ENCODE assay signal across 27 cellular contexts in genomic region chr7:42083284-42083683, GRCh38.
"Had no signal": no experiment of that assay in that cellular context is flagged by ENCODE, and none has a peak within 500 bp of the region (broad histone marks: within the 10 kb centered on the region; RNA-seq: fewer than 3 reads in every experiment).

No MANE protein-coding gene starts in this region.

- H3K36me3 Mint-ChIP-seq: naive B cell had no signal

- H3K27ac Mint-ChIP-seq: dendritic cell treated with granulocyte-macrophage colony-stimulating factor and Interleukin-4, amounts not matched to agents 40 ng/mL and 50 ng/mL, for 4 days; immature natural killer cell; naive B cell had no signal

- H3K9me3 ChIP-seq: colonic mucosa, gastrocnemius medialis, heart right ventricle, left lung, lower lobe of right lung, mucosa of descending colon had no signal

- H2AFZ ChIP-seq: hepatocyte had no signal

- H3K4me3 ChIP-seq: colonic mucosa, dorsolateral prefrontal cortex, gastrocnemius medialis, heart right ventricle, hepatocyte, left lung, lower lobe of right lung, mucosa of descending colon had no signal

- H3K4me3 Mint-ChIP-seq: dendritic cell treated with granulocyte-macrophage colony-stimulating factor and Interleukin-4, amounts not matched to agents 40 ng/mL and 50 ng/mL, for 4 days; immature natural killer cell; mesothelial cell of epicardium; naive B cell had no signal

- H3K4me2 ChIP-seq: hepatocyte had no signal

- H3K4me1 ChIP-seq: colonic mucosa, heart right ventricle had no signal

- H3K9me3 Mint-ChIP-seq: dendritic cell treated with granulocyte-macrophage colony-stimulating factor and Interleukin-4, amounts not matched to agents 40 ng/mL and 50 ng/mL, for 4 days; mesothelial cell of epicardium had no signal

- H3K36me3 ChIP-seq: colonic mucosa, gastrocnemius medialis, heart right ventricle, left lung, lower lobe of right lung had no signal

- DNase-seq: cerebellar nuclear complex; colonic mucosa; dorsolateral prefrontal cortex; effector CD4-positive, alpha-beta T cell; effector memory CD4-positive, alpha-beta T cell; erythroblast; foreskin fibroblast; foreskin melanocyte; gastrocnemius medialis; glutamatergic neuron; head of caudate nucleus; heart right ventricle; hypothalamus; immature natural killer cell; islet precursor cell; left cardiac atrium; left lung; left ventricle myocardium superior; lower lobe of right lung; mesenchymal stem cell; mucosa of descending colon; naive B cell had no signal

- H3K27me3 Mint-ChIP-seq: dendritic cell treated with granulocyte-macrophage colony-stimulating factor and Interleukin-4, amounts not matched to agents 40 ng/mL and 50 ng/mL, for 4 days had no signal

- H3K27me3 ChIP-seq: colonic mucosa, gastrocnemius medialis, heart right ventricle, hepatocyte, left lung had no signal

- H3K27ac ChIP-seq: colonic mucosa, dorsolateral prefrontal cortex, epithelial cell of prostate, gastrocnemius medialis, heart right ventricle, hepatocyte, left lung, lower lobe of right lung had no signal

- ATAC-seq: esophagus mucosa, gastrocnemius medialis, heart right ventricle, left cardiac atrium, left lung, left ventricle myocardium superior, lower lobe of right lung, mucosa of descending colon had no signal
